In the genomic region with DNA sequence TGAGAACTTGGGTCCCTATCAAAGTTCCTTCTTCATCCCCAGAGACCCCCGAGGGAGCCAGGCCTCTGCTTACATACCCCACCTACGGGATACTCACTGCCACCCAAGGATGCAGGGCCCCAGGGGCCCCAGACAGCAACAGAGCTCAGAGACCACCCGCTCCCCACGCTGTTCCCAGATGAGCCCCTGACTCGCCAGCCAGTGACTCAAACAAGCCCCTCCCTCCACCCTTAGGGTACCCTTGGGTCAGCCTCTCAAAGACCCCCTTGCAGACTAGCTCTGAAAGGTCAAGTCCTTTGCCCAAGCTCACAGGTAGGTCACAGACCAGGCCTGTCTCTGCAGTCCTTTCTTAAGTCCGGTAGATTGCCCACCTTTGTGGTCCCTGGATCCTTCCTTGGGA, we compare ENCODE assay signal across 22 cellular contexts.
"Had no signal": no experiment of that assay in that cellular context is flagged by ENCODE, and none has a peak within 500 bp of the region (broad histone marks: within the 10 kb centered on the region; RNA-seq: fewer than 3 reads in every experiment).

No MANE protein-coding gene starts in this region.

- H2AFZ ChIP-seq: hepatocyte had no signal

- H3K4me1 Mint-ChIP-seq: mesothelial cell of epicardium had no signal

- H3K9me3 ChIP-seq: body of pancreas, colonic mucosa, prostate gland, right atrium auricular region, tibial artery, vagina had no signal

- H3K36me3 ChIP-seq: colonic mucosa, prostate gland had no signal

- H3K36me3 Mint-ChIP-seq: activated naive CD8-positive, alpha-beta T cell treated with anti-CD3 and anti-CD28 coated beads for 36 hours had no signal

- FAIRE-seq: small intestine, TTC549 had no signal

- DNase-seq: activated CD4-positive, alpha-beta T cell treated with anti-CD3 and anti-CD28 coated beads, Interleukin-2, amount 50 U/mL, for 1 hour; activated gamma-delta T cell treated with Interleukin-2 at 50 U/mL for 16 hours; activated naive CD8-positive, alpha-beta T cell treated with anti-CD3 and anti-CD28 coated beads for 36 hours; activated T-cell treated with anti-CD3 and anti-CD28 coated beads, Interleukin-2, amount 50 U/mL, for 72 hours; caudate nucleus; foreskin keratinocyte; nephron progenitor cell; occipital lobe; small intestine; stimulated activated CD4-positive, alpha-beta T cell treated with anti-CD3 and anti-CD28 coated beads, Interleukin-4, amount 100 ng/mL, for 1 hour; SW 1271; T-helper 2 cell had no signal

- H3K27ac Mint-ChIP-seq: activated naive CD8-positive, alpha-beta T cell treated with anti-CD3 and anti-CD28 coated beads for 36 hours; activated T-cell treated with anti-CD3 and anti-CD28 coated beads, Interleukin-2, amount 50 U/mL, for 72 hours; mesothelial cell of epicardium; nephron progenitor cell; stimulated activated effector memory CD8-positive, alpha-beta T cell treated with anti-CD3 and anti-CD28 coated beads, Interleukin-12 subunit alpha, Interleukin-12 subunit beta, amount 100 ng/mL, for 72 hours had no signal

- H3K9me3 Mint-ChIP-seq: activated naive CD8-positive, alpha-beta T cell treated with anti-CD3 and anti-CD28 coated beads for 36 hours; activated T-cell treated with anti-CD3 and anti-CD28 coated beads, Interleukin-2, amount 50 U/mL, for 72 hours; stimulated activated effector memory CD8-positive, alpha-beta T cell treated with anti-CD3 and anti-CD28 coated beads, Interleukin-12 subunit alpha, Interleukin-12 subunit beta, amount 100 ng/mL, for 72 hours had no signal

- H3K4me3 ChIP-seq: body of pancreas, colonic mucosa, hepatocyte, prostate gland, right atrium auricular region, tibial artery, vagina had no signal

- H3K4me3 Mint-ChIP-seq: activated naive CD8-positive, alpha-beta T cell treated with anti-CD3 and anti-CD28 coated beads for 36 hours; activated T-cell treated with anti-CD3 and anti-CD28 coated beads, Interleukin-2, amount 50 U/mL, for 72 hours; mesothelial cell of epicardium; nephron progenitor cell; stimulated activated effector memory CD8-positive, alpha-beta T cell treated with anti-CD3 and anti-CD28 coated beads, Interleukin-12 subunit alpha, Interleukin-12 subunit beta, amount 100 ng/mL, for 72 hours had no signal

- H3K4me2 ChIP-seq: hepatocyte had no signal

- H3K4me1 ChIP-seq: body of pancreas, colonic mucosa, foreskin keratinocyte, prostate gland, right atrium auricular region, tibial artery, vagina had no signal

- H3K79me2 ChIP-seq: hepatocyte had no signal

- ATAC-seq: activated T-cell treated with anti-CD3 and anti-CD28 coated beads, Interleukin-2, amount 50 U/mL, for 72 hours; body of pancreas; foreskin keratinocyte; stimulated activated effector memory CD8-positive, alpha-beta T cell treated with anti-CD3 and anti-CD28 coated beads, Interleukin-12 subunit alpha, Interleukin-12 subunit beta, amount 100 ng/mL, for 72 hours had no signal

- H3K27ac ChIP-seq: body of pancreas, colonic mucosa, foreskin keratinocyte, hepatocyte, prostate gland, right atrium auricular region, tibial artery, vagina had no signal

- H3K27me3 ChIP-seq: body of pancreas, colonic mucosa, foreskin keratinocyte, hepatocyte, right atrium auricular region, vagina had no signal

- H3K27me3 Mint-ChIP-seq: activated naive CD8-positive, alpha-beta T cell treated with anti-CD3 and anti-CD28 coated beads for 36 hours had no signal
